21 cellular contexts compared by ENCODE assay signal in the genomic region with DNA sequence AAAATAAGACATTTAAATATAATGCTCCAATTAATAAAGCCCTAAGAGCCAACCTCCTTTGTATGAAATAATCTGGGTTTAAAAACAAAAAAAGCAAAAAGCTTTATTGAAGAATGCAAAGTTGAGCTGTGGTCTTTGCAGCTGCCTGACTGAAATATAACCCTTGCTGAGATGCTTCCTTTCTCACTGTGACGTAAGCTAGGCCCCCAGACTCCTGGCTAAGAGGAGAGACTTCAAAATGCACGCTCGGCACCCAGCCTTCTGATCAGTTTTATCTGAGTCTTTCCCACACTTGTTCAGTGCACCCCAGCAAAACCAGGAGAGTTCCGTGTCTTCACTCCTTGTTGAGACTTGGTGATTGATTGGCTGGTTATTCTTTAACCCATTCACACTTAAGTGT.
"Had no signal": no experiment of that assay in that cellular context is flagged by ENCODE, and none has a peak within 500 bp of the region (broad histone marks: within the 10 kb centered on the region; RNA-seq: fewer than 3 reads in every experiment).

No MANE protein-coding gene starts in this region.

- H3K4me3 ChIP-seq: skin epidermis, tibial nerve, uterus had no signal

- H3K4me1 ChIP-seq: tibial nerve, uterus had no signal

- H3K9me3 Mint-ChIP-seq: activated CD4-positive, alpha-beta T cell treated with anti-CD3 and anti-CD28 coated beads, Interleukin-2, amount 10 ng/mL, durations not matched to agents 7 days and 5 days; effector memory CD8-positive, alpha-beta T cell had no signal

- DNase-seq: activated CD4-positive, alpha-beta T cell treated with anti-CD3 and anti-CD28 coated beads, Interleukin-2, amount 10 ng/mL, durations not matched to agents 7 days and 5 days; activated CD4-positive, CD25-positive, alpha-beta regulatory T cell; activated naive CD4-positive, alpha-beta T cell treated with Interleukin-2 at 50 U/mL for 16 hours; activated T-cell treated with anti-CD3 and anti-CD28 coated beads for 4 hours; anterior cingulate cortex; cerebellar nuclear complex; dermis blood vessel endothelial cell; effector memory CD8-positive, alpha-beta T cell; foreskin keratinocyte; glutamatergic neuron; immature natural killer cell; posterior cingulate gyrus; stimulated activated CD4-positive, alpha-beta T cell treated with anti-CD3 and anti-CD28 coated beads, Interleukin-15, amount 100 ng/mL, for 24 hours; stimulated activated CD4-positive, alpha-beta T cell treated with anti-CD3 and anti-CD28 coated beads, Interleukin-4, amount 100 ng/mL, for 1 hour; stimulated activated naive CD4-positive, alpha-beta T cell treated with Interleukin-2 at 50 U/mL for 16 hours; substantia nigra; T-helper 2 cell; uterus had no signal

- ATAC-seq: effector memory CD8-positive, alpha-beta T cell; foreskin keratinocyte had no signal

- H3K4me1 Mint-ChIP-seq: activated CD4-positive, alpha-beta T cell treated with anti-CD3 and anti-CD28 coated beads, Interleukin-2, amount 10 ng/mL, durations not matched to agents 7 days and 5 days had no signal

- H3K27me3 ChIP-seq: foreskin keratinocyte, tibial nerve, uterus had no signal

- H3K9me3 ChIP-seq: tibial nerve, uterus had no signal

- H3K27ac Mint-ChIP-seq: activated CD4-positive, alpha-beta T cell treated with anti-CD3 and anti-CD28 coated beads, Interleukin-2, amount 10 ng/mL, durations not matched to agents 7 days and 5 days; effector memory CD8-positive, alpha-beta T cell; immature natural killer cell had no signal

- H3K36me3 Mint-ChIP-seq: immature natural killer cell had no signal

- H3K27me3 Mint-ChIP-seq: activated CD4-positive, alpha-beta T cell treated with anti-CD3 and anti-CD28 coated beads, Interleukin-2, amount 10 ng/mL, durations not matched to agents 7 days and 5 days had no signal

- H3K4me3 Mint-ChIP-seq: activated CD4-positive, alpha-beta T cell treated with anti-CD3 and anti-CD28 coated beads, Interleukin-2, amount 10 ng/mL, durations not matched to agents 7 days and 5 days; effector memory CD8-positive, alpha-beta T cell; immature natural killer cell had no signal

- H3K36me3 ChIP-seq: tibial nerve, uterus had no signal

- H3K27ac ChIP-seq: foreskin keratinocyte, tibial nerve, uterus had no signal

- FAIRE-seq: TTC549 had no signal
